1 cellular context compared by ENCODE assay signal in the genomic region with DNA sequence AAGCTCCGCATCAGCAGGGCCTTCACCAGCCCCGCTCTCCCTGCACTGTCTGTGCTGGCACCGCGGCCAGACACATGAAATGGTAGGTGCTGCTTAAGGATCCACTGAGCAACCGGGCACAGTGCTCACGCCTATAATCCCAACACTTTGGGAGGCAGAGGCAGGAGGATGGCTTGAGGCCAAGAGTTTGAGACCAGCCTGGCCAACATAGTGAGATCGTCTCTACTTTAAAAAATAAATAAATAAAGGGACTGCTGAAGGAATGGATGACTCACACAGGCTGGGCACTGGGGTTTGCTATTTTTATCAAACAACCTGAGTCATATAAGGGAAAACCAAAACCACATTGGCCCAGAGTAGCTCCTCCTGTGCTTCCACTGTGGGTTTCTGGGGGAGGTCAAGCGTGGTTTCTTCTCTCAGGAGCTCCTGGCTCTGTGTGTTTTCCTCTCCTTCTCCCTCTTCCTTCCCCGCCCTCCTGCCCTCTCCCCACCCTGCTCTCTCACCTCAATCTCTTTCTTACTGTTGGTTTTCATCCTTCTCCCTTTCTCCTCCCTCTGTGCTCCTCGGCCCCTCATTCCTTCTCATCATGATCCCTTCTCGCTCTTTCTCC.
TF ChIP-seq lines count a peak whose summit lies in the region.

No MANE protein-coding gene starts in this region.

TF ChIP-seq in HepG2, 621 proteins besides CTCF, POLR2A, EP300 and RAD21:
- TF ChIP-seq, protein P1, sequence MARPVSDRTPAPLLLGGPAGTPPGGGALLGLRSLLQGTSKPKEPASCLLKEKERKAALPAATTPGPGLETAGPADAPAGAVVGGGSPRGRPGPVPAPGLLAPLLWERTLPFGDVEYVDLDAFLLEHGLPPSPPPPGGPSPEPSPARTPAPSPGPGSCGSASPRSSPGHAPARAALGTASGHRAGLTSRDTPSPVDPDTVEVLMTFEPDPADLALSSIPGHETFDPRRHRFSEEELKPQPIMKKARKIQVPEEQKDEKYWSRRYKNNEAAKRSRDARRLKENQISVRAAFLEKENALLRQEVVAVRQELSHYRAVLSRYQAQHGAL (CRISPR knock-in tag; IDR thresholded peaks at IDR 0.05; ENCODE audit: not compliant biosample characterization) = no peak
- TF ChIP-seq, protein P2, sequence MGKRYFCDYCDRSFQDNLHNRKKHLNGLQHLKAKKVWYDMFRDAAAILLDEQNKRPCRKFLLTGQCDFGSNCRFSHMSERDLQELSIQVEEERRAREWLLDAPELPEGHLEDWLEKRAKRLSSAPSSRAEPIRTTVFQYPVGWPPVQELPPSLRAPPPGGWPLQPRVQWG (CRISPR knock-in tag; IDR thresholded peaks at IDR 0.05; ENCODE audit: borderline replicate concordance, low read depth) = no peak
- TF ChIP-seq, protein P3, sequence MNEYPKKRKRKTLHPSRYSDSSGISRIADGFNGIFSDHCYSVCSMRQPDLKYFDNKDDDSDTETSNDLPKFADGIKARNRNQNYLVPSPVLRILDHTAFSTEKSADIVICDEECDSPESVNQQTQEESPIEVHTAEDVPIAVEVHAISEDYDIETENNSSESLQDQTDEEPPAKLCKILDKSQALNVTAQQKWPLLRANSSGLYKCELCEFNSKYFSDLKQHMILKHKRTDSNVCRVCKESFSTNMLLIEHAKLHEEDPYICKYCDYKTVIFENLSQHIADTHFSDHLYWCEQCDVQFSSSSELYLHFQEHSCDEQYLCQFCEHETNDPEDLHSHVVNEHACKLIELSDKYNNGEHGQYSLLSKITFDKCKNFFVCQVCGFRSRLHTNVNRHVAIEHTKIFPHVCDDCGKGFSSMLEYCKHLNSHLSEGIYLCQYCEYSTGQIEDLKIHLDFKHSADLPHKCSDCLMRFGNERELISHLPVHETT (CRISPR knock-in tag; conservative IDR thresholded peaks at IDR 0.05) = no peak
